Comparison of ENCODE assay signal across 12 cellular contexts in genomic region chr10:36802523-36803153, GRCh38.
A peak's percentile ranks its signal among the peaks of the same experiment; 100 is the strongest.
DNase-seq lines count a peak whose midpoint lies in the region; ATAC-seq and TF ChIP-seq lines count a peak whose summit lies in the region.
"Had no signal": no experiment of that assay in that cellular context is flagged by ENCODE, and none has a peak within 500 bp of the region (broad histone marks: within the 10 kb centered on the region; RNA-seq: fewer than 3 reads in every experiment).

No MANE protein-coding gene starts in this region.

- TF ChIP-seq POLR2A in gastrocnemius medialis (IDR thresholded peaks at IDR 0.05): no peak

- DNase-seq in HFF-Myc (ENCODE audit: extremely low read depth, low read depth): peak; percentile 25
- peak; percentile 83 for DNase-seq in astrocyte of the hippocampus (ENCODE audit: low read depth, low spot score)
- DNase-seq in islet precursor cell: peak; percentile 51
- DNase-seq in sciatic nerve (ENCODE audit: low spot score): no peak
- no peak for DNase-seq in gastrocnemius medialis
- DNase-seq: activated CD4-positive, alpha-beta memory T cell treated with anti-CD3 and anti-CD28 coated beads for 36 hours; CD4-positive, alpha-beta memory T cell; NK-92 treated with Interleukin-12 subunit alpha and Interleukin-12 subunit beta, amount 100 ng/mL, for 24 hours had no signal

- no peak overlapping the region for H3K4me3 ChIP-seq in HFF-Myc (replicated peaks; ENCODE audit: low read depth, low read length)
- H3K4me3 ChIP-seq in gastrocnemius medialis: no peak overlapping the region
- H3K4me3 ChIP-seq: tibial nerve had no signal

- TF ChIP-seq CTCF in HFF-Myc (IDR thresholded peaks at IDR 0.05; ENCODE audit: low read depth, low read length, missing control alignments) (no peak), gastrocnemius medialis (IDR thresholded peaks at IDR 0.05 in 4 of 5, conservative IDR thresholded peaks at IDR 0.05 in 1 of 5) (no peak)

- no peaks in the 10 kb centered on the region for H3K9me3 ChIP-seq in gastrocnemius medialis
- H3K9me3 ChIP-seq: tibial nerve had no signal

- no peaks in the 10 kb centered on the region for H3K27me3 ChIP-seq in gastrocnemius medialis
- H3K27me3 ChIP-seq: tibial nerve had no signal

- intact Hi-C loops in sciatic nerve (cut with DNase I): no loop called here
- intact Hi-C loops in gastrocnemius medialis (cut with DNase I; ENCODE audit: low total_unique reads): no loop called here

- ATAC-seq in sciatic nerve (peak; percentile 34), GM19452 (IDR thresholded peaks at IDR 0.05; ENCODE audit: unreplicated experiment) (no peak), gastrocnemius medialis (no peak), GM21367 (IDR thresholded peaks at IDR 0.05; ENCODE audit: unreplicated experiment) (no peak), GM19463 (IDR thresholded peaks at IDR 0.05; ENCODE audit: unreplicated experiment) (no peak)

- in situ Hi-C loops in gastrocnemius medialis (cut with MboI; ENCODE audit: low sequenced_read_pairs in 4 of 4): no loop called here

- H3K4me1 ChIP-seq in gastrocnemius medialis: no peaks in the 10 kb centered on the region

- no peak overlapping the region for H3K27ac ChIP-seq in gastrocnemius medialis
- H3K27ac ChIP-seq: tibial nerve had no signal

- no peaks in the 10 kb centered on the region for H3K36me3 ChIP-seq in gastrocnemius medialis
- H3K36me3 ChIP-seq: tibial nerve had no signal

Comparison
In these comparisons a context has a peak if more than half of its experiments do, and no peak if none do; other contexts are left out.
1. DNase-seq: peak in HFF-Myc (single experiment), astrocyte of the hippocampus (single experiment) and islet precursor cell (single experiment); none in sciatic nerve (single experiment) and gastrocnemius medialis (0 of 2).